ENCODE assay signal across 9 cellular contexts in genomic region chr7:43217055-43217454, GRCh38.
"Had no signal": no experiment of that assay in that cellular context is flagged by ENCODE, and none has a peak within 500 bp of the region (broad histone marks: within the 10 kb centered on the region; RNA-seq: fewer than 3 reads in every experiment).

No MANE protein-coding gene starts in this region.

- ATAC-seq: HCT116 had no signal

- H3K27ac ChIP-seq: GM23248, HL-60 had no signal

- DNase-seq: GM23248, GOT3, H7, HFFc6, KG1 had no signal

- H3K36me3 ChIP-seq: HAP-1 had no signal

- H3K4me3 Mint-ChIP-seq: HFFc6, IgD-negative memory B cell had no signal

- H3K9me3 ChIP-seq: HAP-1 had no signal

- H3K4me1 Mint-ChIP-seq: IgD-negative memory B cell had no signal

- H2AFZ ChIP-seq: GM23248 had no signal

- H3K27ac Mint-ChIP-seq: HFFc6, IgD-negative memory B cell had no signal

- H3K4me1 ChIP-seq: HAP-1 had no signal

- H3K9ac ChIP-seq: GM23248 had no signal

- H3K36me3 Mint-ChIP-seq: IgD-negative memory B cell had no signal

- H3K4me3 ChIP-seq: GM23248, HAP-1 had no signal
